In the genomic region with DNA sequence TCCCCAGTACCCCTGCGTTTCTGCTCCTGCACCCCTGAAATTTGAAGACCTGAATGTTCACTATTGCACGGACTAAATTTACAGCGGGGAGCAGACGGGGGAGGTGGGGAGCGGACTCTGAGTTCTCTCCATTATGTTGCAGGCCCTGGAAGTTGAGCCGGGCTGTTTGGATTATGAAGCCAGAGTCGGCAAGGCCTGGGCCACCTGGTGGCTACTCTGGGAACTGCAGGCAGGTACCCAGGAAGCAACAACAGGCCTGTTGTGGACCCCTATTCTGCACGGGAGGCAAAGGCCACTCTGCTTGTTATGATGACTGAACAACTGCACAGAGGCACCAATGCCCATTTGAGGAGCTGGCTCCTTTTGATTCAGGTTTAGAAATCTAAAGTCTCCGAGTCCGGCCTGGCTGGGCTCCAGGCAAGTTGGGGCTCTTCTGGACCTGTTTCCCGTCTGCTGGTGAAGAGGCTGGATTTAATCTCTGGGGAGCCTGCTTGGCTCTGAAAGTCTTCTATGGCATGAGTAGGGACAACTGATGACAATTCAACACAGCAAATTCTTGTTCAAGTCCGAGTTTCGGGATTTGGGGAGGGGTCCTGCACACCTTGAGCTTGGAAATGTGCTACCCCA, we compare ENCODE assay signal across 8 cellular contexts. TPM values are rescaled to one million over a fixed set of nuclear protein-coding genes. Genes with fewer than 3 reads are reported as not detected.
A peak's percentile ranks its signal among the peaks of the same experiment; 100 is the strongest.
DNase-seq lines count a peak whose midpoint lies in the region; ATAC-seq and TF ChIP-seq lines count a peak whose summit lies in the region.

No MANE protein-coding gene starts in this region.

- no peak overlapping the region for H4K12ac ChIP-seq in trophoblast cell (ENCODE audit: low read depth, low read length)

- H4K91ac ChIP-seq in trophoblast cell (ENCODE audit: low read depth, low read length): no peak overlapping the region

- peak; percentile 98 for TF ChIP-seq CTCF in RWPE2 (IDR thresholded peaks at IDR 0.05; ENCODE audit: poor library complexity, severe bottlenecking)
- peak; percentile 89 to 99 (median 99) for TF ChIP-seq CTCF in transverse colon (IDR thresholded peaks at IDR 0.05)

- no peaks in the 10 kb centered on the region for H3K36me3 ChIP-seq in RWPE2 (ENCODE audit: low read depth)
- H3K36me3 ChIP-seq in trophoblast cell (ENCODE audit: control insufficient read depth in 1 of 2, insufficient read depth in 2 of 2, low read length in 2 of 2): no peaks in the 10 kb centered on the region
- H3K36me3 ChIP-seq in transverse colon: no peaks in the 10 kb centered on the region

- intact Hi-C loops in transverse colon (cut with DNase I; ENCODE audit: low total_unique reads): loop anchor here (5.0 kb wide), 1 partner anchor 236 kb away; no protein-coding TSS in a partner anchor

- H2BK120ac ChIP-seq in trophoblast cell (ENCODE audit: insufficient read depth, low read length, poor library complexity): no peak overlapping the region

- no peaks in the 10 kb centered on the region for H3K27me3 ChIP-seq in RWPE2 (ENCODE audit: insufficient read depth, poor library complexity, severe bottlenecking)
- no peaks in the 10 kb centered on the region for H3K27me3 ChIP-seq in trophoblast cell (ENCODE audit: insufficient read depth, low read length)
- no peaks in the 10 kb centered on the region for H3K27me3 ChIP-seq in transverse colon

- no peak for TF ChIP-seq POLR2A in transverse colon (IDR thresholded peaks at IDR 0.05)

- H4K8ac ChIP-seq in trophoblast cell (ENCODE audit: low read depth, low read length): no peak overlapping the region

- H3K4me1 ChIP-seq in RWPE2 (ENCODE audit: insufficient read depth, poor library complexity, severe bottlenecking) (no peaks in the 10 kb centered on the region), trophoblast cell (ENCODE audit: control insufficient read depth in 1 of 2, insufficient read depth in 2 of 2, low read length in 2 of 2) (no peaks in the 10 kb centered on the region), transverse colon (peaks cover 0 to 5% (median 2%) of the 10 kb centered on the region in 4 donors)

- in situ Hi-C loops in transverse colon (cut with MboI; ENCODE audit: low pct_ligation_motif_present in 1 of 4, low pct_unique_long_range_greater_than_20kb in 1 of 4, low sequenced_read_pairs in 3 of 4): loop anchor here in 1 of 4 donors (25.0 kb wide), 1 partner anchor 231 kb away; no protein-coding TSS in a partner anchor

- no peak overlapping the region for H2BK12ac ChIP-seq in trophoblast cell (ENCODE audit: low read length)

- H3K79me2 ChIP-seq in trophoblast cell (ENCODE audit: control insufficient read depth, insufficient read depth, low read length, poor library complexity): no peaks in the 10 kb centered on the region

- H3K79me1 ChIP-seq in trophoblast cell (ENCODE audit: low read length): no peaks in the 10 kb centered on the region

- H3K9me3 ChIP-seq in RWPE2 (ENCODE audit: severe bottlenecking) (no peaks in the 10 kb centered on the region), trophoblast cell (ENCODE audit: insufficient read depth, low read depth, low read length) (peaks cover 2% of the 10 kb centered on the region), transverse colon (no peaks in the 10 kb centered on the region)

- WGBS in trophoblast cell (ENCODE audit: extremely low coverage, insufficient coverage, insufficient read length): no CpG with 5 or more reads among the region's 13 CpGs
- 32 to 60% methylated on average over 1 to 13 of the region's 13 CpGs for WGBS in transverse colon (ENCODE audit: low coverage in 1 of 2), 2 donors

- H2AFZ ChIP-seq in trophoblast cell (ENCODE audit: insufficient read depth, low read length, poor library complexity): no peak overlapping the region

- DNase-seq in DMS 273 treated with DMSO at 0.1 percent for 48 hours (lab: John Stamatoyannopoulos, UW): peak; percentile 32
- DNase-seq in RWPE2 (ENCODE audit: low spot score): no peak
- DNase-seq in activated naive CD4-positive, alpha-beta T cell treated with Interleukin-2 at 50 U/mL for 16 hours: peak; percentile 73
- DNase-seq in glomerular visceral epithelial cell (ENCODE audit: extremely low spot score): peak; percentile 53
- peak; percentile 17 to 76 for DNase-seq in trophoblast cell
- peak; percentile 68 for DNase-seq in transverse colon

- ATAC-seq in HG02642 (IDR thresholded peaks at IDR 0.05; ENCODE audit: poor library complexity, unreplicated experiment): peak; percentile 66
- peak; percentile 73 for ATAC-seq in RWPE2 (ENCODE audit: low read depth)
- no peak for ATAC-seq in HG03442 (IDR thresholded peaks at IDR 0.05; ENCODE audit: unreplicated experiment)

- H3K23ac ChIP-seq in trophoblast cell (ENCODE audit: low read length): no peak overlapping the region

- H2BK5ac ChIP-seq in trophoblast cell (ENCODE audit: low read depth, low read length, poor library complexity): no peak overlapping the region

- H3K4me3 ChIP-seq in RWPE2 (ENCODE audit: severe bottlenecking) (no peak overlapping the region), trophoblast cell (ENCODE audit: low read depth, low read length) (no peak overlapping the region), transverse colon (no peak overlapping the region)

- H2AK5ac ChIP-seq in trophoblast cell (ENCODE audit: low read length): no peak overlapping the region

- H3K4me2 ChIP-seq in trophoblast cell (ENCODE audit: low read length): no peak overlapping the region

- H3K27ac ChIP-seq in RWPE2 (ENCODE audit: poor library complexity, severe bottlenecking) (no peak overlapping the region), trophoblast cell (ENCODE audit: low read depth, low read length) (no peak overlapping the region), transverse colon (peak overlapping the region in 2 of 4 donors; percentile 20 to 33)

- no peak overlapping the region for H3K14ac ChIP-seq in trophoblast cell (ENCODE audit: low read length)

- no peak overlapping the region for H3K4ac ChIP-seq in trophoblast cell (ENCODE audit: low read depth, low read length)

- H3K18ac ChIP-seq in trophoblast cell (ENCODE audit: low read length): no peak overlapping the region

- H3K9ac ChIP-seq in trophoblast cell (ENCODE audit: low read length): no peak overlapping the region

- no peak for TF ChIP-seq EP300 in transverse colon (IDR thresholded peaks at IDR 0.05; ENCODE audit: low read depth)

RNA-seq across cellular contexts. Expression of gene FAM181A, which starts 34.1 kb away (rescaled TPM):
- 0.04 TPM in 1 of 2 replicates, not detected in the other for polyA plus RNA-seq in trophoblast cell (2013)
- not detected for total RNA-seq in transverse colon
